In the genomic region with DNA sequence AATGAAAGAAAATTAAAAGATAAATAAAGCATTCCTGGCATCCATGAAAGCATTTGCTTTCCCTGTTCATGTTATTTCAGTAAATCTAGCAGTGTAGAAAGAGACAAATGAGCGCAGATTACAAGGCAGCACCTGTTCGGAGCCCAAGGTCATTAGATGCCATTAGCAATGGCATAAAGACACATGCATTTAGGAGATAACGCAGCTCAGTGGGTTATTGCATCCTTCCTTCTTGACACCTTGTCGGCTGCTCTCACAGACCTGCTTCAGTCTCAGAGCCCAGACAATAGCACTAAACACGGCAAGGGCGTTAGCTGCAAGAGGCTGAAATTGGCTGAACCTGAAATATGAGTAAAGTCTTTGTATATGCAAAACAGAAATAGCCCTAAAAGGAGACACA, we compare ENCODE assay signal across 10 cellular contexts.
"Had no signal": no experiment of that assay in that cellular context is flagged by ENCODE, and none has a peak within 500 bp of the region (broad histone marks: within the 10 kb centered on the region; RNA-seq: fewer than 3 reads in every experiment).

No MANE protein-coding gene starts in this region.

- H3K9me3 Mint-ChIP-seq: activated CD4-positive, alpha-beta memory T cell treated with anti-CD3 and anti-CD28 coated beads, Interleukin-2, amount 10 ng/mL, durations not matched to agents 7 days and 5 days; activated naive CD4-positive, alpha-beta T cell treated with anti-CD3 and anti-CD28 coated beads, Interleukin-2, amount 10 ng/mL, durations not matched to agents 7 days and 5 days had no signal

- H3K36me3 ChIP-seq: pancreas, tibial artery, uterus had no signal

- DNase-seq: activated CD4-positive, alpha-beta memory T cell treated with anti-CD3 and anti-CD28 coated beads, Interleukin-2, amount 10 ng/mL, durations not matched to agents 7 days and 5 days; activated naive CD4-positive, alpha-beta T cell treated with anti-CD3 and anti-CD28 coated beads, Interleukin-2, amount 10 ng/mL, durations not matched to agents 7 days and 5 days; cortex of kidney; hippocampal formation; kidney glomerular epithelial cell; pancreas; retina; stimulated activated CD4-positive, alpha-beta T cell treated with anti-CD3 and anti-CD28 coated beads, Interleukin-4, amount 100 ng/mL, for 1 hour; tibial artery; uterus had no signal

- H3K27ac Mint-ChIP-seq: activated naive CD4-positive, alpha-beta T cell treated with anti-CD3 and anti-CD28 coated beads, Interleukin-2, amount 10 ng/mL, durations not matched to agents 7 days and 5 days had no signal

- H3K27me3 ChIP-seq: pancreas, tibial artery, uterus had no signal

- H3K27ac ChIP-seq: pancreas, tibial artery, uterus had no signal

- H3K4me3 Mint-ChIP-seq: activated CD4-positive, alpha-beta memory T cell treated with anti-CD3 and anti-CD28 coated beads, Interleukin-2, amount 10 ng/mL, durations not matched to agents 7 days and 5 days; activated naive CD4-positive, alpha-beta T cell treated with anti-CD3 and anti-CD28 coated beads, Interleukin-2, amount 10 ng/mL, durations not matched to agents 7 days and 5 days had no signal

- H3K27me3 Mint-ChIP-seq: activated CD4-positive, alpha-beta memory T cell treated with anti-CD3 and anti-CD28 coated beads, Interleukin-2, amount 10 ng/mL, durations not matched to agents 7 days and 5 days; activated naive CD4-positive, alpha-beta T cell treated with anti-CD3 and anti-CD28 coated beads, Interleukin-2, amount 10 ng/mL, durations not matched to agents 7 days and 5 days had no signal

- H3K4me3 ChIP-seq: pancreas, tibial artery, uterus had no signal

- H3K9me3 ChIP-seq: pancreas, tibial artery, uterus had no signal

- H3K4me1 ChIP-seq: pancreas had no signal
